In the genomic region with DNA sequence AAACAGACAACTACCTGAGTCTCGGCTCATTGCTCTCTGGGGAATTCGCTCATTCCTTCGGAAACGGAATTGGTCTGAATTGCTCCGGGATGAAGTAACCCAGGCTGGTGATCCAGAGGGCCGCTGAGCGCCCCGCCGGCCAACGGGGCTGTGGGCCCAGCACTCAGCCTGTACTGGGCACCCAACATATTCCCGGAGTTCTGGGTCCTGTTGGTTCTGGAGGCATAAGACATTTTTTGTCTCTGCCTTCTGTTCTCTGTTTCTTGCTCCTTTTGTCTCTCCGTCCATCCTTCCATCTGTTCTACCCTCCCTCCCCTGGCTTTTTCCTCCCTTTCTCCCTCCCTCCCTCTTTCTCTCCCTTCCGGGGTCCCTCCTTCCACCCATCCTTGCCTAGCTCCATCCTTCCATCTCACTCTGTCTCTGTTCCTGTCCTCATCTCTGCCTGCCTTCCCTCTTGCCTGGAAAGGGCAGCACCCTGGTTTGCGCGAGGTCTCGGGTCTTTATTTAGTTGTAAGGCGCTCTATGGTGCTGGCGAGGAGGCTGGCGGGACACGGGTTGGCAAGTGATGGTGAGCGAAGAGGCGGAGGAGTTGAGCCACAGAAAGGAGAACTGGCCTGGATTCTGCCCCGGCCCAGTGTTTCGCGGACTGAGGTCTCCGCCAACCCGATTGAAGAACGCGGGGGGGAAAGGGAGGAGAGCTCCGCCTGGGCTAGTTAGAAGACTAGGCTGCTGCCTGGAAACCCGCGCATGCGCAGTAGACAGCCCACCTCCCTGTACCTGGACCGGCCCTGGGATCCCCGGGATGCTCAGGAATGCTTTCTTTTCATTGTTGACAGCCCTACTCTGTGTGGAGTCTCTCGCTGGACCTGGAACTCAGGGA, we compare ENCODE assay signal across 8 cellular contexts.
A peak's percentile ranks its signal among the peaks of the same experiment; 100 is the strongest.
DNase-seq lines count a peak whose midpoint lies in the region; ATAC-seq and TF ChIP-seq lines count a peak whose summit lies in the region.

No MANE protein-coding gene starts in this region.

- no peak overlapping the region for H3K27ac ChIP-seq in CD8-positive, alpha-beta T cell (ENCODE audit: low read depth, low read length)
- H3K27ac ChIP-seq in osteoblast (ENCODE audit: low read depth, low read length) (no peak overlapping the region), tibial artery (no peak overlapping the region)

- no peaks in the 10 kb centered on the region for H3K9me3 ChIP-seq in CD8-positive, alpha-beta T cell (ENCODE audit: low read length)
- H3K9me3 ChIP-seq in osteoblast (ENCODE audit: low read depth, low read length) (no peaks in the 10 kb centered on the region), tibial artery (peaks cover 0 to 43% (median 13%) of the 10 kb centered on the region in 3 donors)

- H3K4me3 Mint-ChIP-seq in CD8-positive, alpha-beta T cell, result peak overlapping the region; percentile 78

- H3K36me3 ChIP-seq in CD8-positive, alpha-beta T cell (ENCODE audit: insufficient read depth, low read length), result no peaks in the 10 kb centered on the region
- no peaks in the 10 kb centered on the region for H3K36me3 ChIP-seq in osteoblast (ENCODE audit: insufficient read depth, low read length)
- H3K36me3 ChIP-seq in tibial artery, result no peaks in the 10 kb centered on the region

- H3K4me1 Mint-ChIP-seq in CD8-positive, alpha-beta T cell (ENCODE audit: low read depth), result peaks cover 16% of the 10 kb centered on the region

- H3K4me1 ChIP-seq in CD8-positive, alpha-beta T cell (ENCODE audit: insufficient read depth, low read length), result peaks cover 12% of the 10 kb centered on the region
- H3K4me1 ChIP-seq in osteoblast (ENCODE audit: insufficient read depth, low read length) (no peaks in the 10 kb centered on the region), tibial artery (peaks cover 0 to 5% (median 0%) of the 10 kb centered on the region in 4 donors)

- H3K27me3 Mint-ChIP-seq in CD8-positive, alpha-beta T cell (ENCODE audit: low read depth), result peaks cover 11% of the 10 kb centered on the region

- peak; percentile 32 to 81 (median 66) for DNase-seq in CD8-positive, alpha-beta T cell
- peak; percentile 8 for DNase-seq in KBM-7
- peak; percentile 55 for DNase-seq in activated T-helper 9 cell treated with anti-CD3 and anti-CD28 coated beads, Interleukin-2, amount 50 U/mL, for 16 hours (ENCODE audit: low read depth)
- peak; percentile 84 for DNase-seq in germinal center (ENCODE audit: low spot score)
- DNase-seq in osteoblast (ENCODE audit: insufficient read length, low spot score, missing footprints), result peak; percentile 94
- DNase-seq in tibial artery, result peak; percentile 69 to 83
- no peak for DNase-seq in midbrain (lab: John Stamatoyannopoulos, UW)

- no peaks in the 10 kb centered on the region for H3K79me2 ChIP-seq in osteoblast (ENCODE audit: insufficient read depth, low read length)

- no peaks in the 10 kb centered on the region for H3K27me3 ChIP-seq in CD8-positive, alpha-beta T cell (ENCODE audit: insufficient read depth, low read length)
- H3K27me3 ChIP-seq in osteoblast (ENCODE audit: insufficient read depth, low read length), result peaks cover 14% of the 10 kb centered on the region
- peaks cover 0 to 18% of the 10 kb centered on the region in 2 donors for H3K27me3 ChIP-seq in tibial artery

- intact Hi-C loops in CD8-positive, alpha-beta T cell (cut with DNase I, micrococcal nuclease), result no loop called here
- intact Hi-C loops in tibial artery (cut with DNase I; ENCODE audit: low total_unique reads), result no loop called here

- CTCF ChIA-PET in CD8-positive, alpha-beta T cell (lab: Charles Lee), result interaction anchor here (1.6 kb wide), 1 partner anchor 1014 kb away, joined by 4 read pairs; no protein-coding TSS in a partner anchor

- H3K9me3 Mint-ChIP-seq in CD8-positive, alpha-beta T cell, result peaks cover 6% of the 10 kb centered on the region

- peak overlapping the region; percentile 20 for H3K27ac Mint-ChIP-seq in CD8-positive, alpha-beta T cell

- in situ Hi-C loops in KBM-7 (cut with MboI; ENCODE audit: low pct_unique_long_range_greater_than_20kb, low sequenced_read_pairs), result no loop called here

- H3K36me3 Mint-ChIP-seq in CD8-positive, alpha-beta T cell, result peaks cover 2% of the 10 kb centered on the region

- POLR2A ChIA-PET in CD8-positive, alpha-beta T cell (lab: Charles Lee), result interaction anchor here (1.5 to 1.7 kb wide), 2 partner anchors 1016 to 1018 kb away, joined by 6 to 11 read pairs; no protein-coding TSS in a partner anchor

- peak overlapping the region; percentile 40 for H3K4me2 ChIP-seq in osteoblast (ENCODE audit: insufficient read depth, low read length)

- TF ChIP-seq CTCF in CD8-positive, alpha-beta T cell (IDR thresholded peaks at IDR 0.05), result no peak
- TF ChIP-seq CTCF in osteoblast (IDR thresholded peaks at IDR 0.05; ENCODE audit: extremely low read depth, low read depth, low read length), result no peak
- TF ChIP-seq CTCF in tibial artery (IDR thresholded peaks at IDR 0.05), result no peak

- peak overlapping the region; percentile 33 for H2AFZ ChIP-seq in osteoblast (ENCODE audit: low read length)

- H3K4me3 ChIP-seq in CD8-positive, alpha-beta T cell (ENCODE audit: low read depth, low read length), result peak overlapping the region; percentile 19
- peak overlapping the region; percentile 33 for H3K4me3 ChIP-seq in osteoblast (ENCODE audit: insufficient read depth, low read length)
- no peak overlapping the region for H3K4me3 ChIP-seq in tibial artery

- ATAC-seq in CD8-positive, alpha-beta T cell, result peak; percentile 53
- peak; percentile 83 for ATAC-seq in GM21528 (IDR thresholded peaks at IDR 0.05; ENCODE audit: low FRiP score, unreplicated experiment)

- H4K20me1 ChIP-seq in osteoblast (ENCODE audit: insufficient read depth, low read length), result no peaks in the 10 kb centered on the region

Comparison
In these comparisons a context has a peak if more than half of its experiments do, and no peak if none do; other contexts are left out.
1. H3K4me3 ChIP-seq: peak in CD8-positive, alpha-beta T cell (single experiment) and osteoblast (single experiment); none in tibial artery (0 of 2).